Comparison of ENCODE assay signal across 8 cellular contexts in the genomic region with DNA sequence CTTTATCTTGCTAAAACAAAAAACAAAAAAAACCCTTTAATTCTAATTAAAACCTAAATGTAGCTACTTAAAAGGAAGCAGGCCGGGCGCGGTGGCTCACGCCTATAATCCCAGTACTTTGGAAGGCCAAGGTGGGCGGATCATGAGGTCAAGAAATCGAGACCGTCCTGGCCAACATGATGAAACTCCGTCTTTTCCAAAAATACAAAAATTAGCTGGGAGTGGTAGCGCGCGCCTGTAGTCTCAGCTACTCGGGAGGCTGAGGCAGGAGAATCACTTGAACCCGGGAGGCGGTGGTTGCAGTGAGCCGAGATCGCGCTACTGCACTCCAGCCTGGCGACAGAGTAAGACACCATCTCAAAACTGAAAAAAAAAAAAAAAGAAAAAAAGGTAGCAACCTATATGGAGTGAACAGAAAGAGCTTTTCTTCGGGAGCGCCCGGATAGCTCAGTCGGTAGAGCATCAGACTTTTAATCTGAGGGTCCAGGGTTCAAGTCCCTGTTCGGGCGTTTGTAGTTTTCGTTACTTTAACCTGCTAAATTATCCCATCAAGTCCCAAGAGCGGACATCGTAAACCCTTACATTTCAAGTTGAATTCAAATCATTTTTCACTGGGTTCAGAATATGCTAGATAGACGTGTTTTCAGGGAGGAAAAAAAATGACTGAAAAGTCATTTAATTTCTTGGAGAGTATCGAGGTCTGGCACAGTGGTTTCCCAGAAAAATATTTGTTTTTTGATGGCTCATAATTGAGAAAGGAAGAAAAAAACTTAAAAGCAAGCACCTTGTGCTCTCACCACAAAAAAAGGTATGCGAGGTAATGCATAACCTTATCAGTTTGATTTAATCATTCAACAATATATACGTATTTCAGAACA. TPM values are rescaled to one million over a fixed set of nuclear protein-coding genes. Genes with fewer than 3 reads are reported as not detected.
DNase-seq lines count a peak whose midpoint lies in the region; ATAC-seq and TF ChIP-seq lines count a peak whose summit lies in the region.

No MANE protein-coding gene starts in this region.

- intact Hi-C loops in activated T-helper 2 cell treated with anti-CD3 and anti-CD28 coated beads, Interferon-gamma antibody, Interleukin-2, Interleukin-4, amounts not matched to agents 10 μg/mL and 5 μg/mL and 100 μg/mL, durations not matched to agents 14 hours and 24 hours and 36 hours (cut with micrococcal nuclease), result loop anchor here (1.0 kb wide), 2 partner anchors 11 to 95 kb away; a partner anchor contains a TSS

- peak overlapping the region; percentile 73 for H3K4me2 ChIP-seq in GM23338
- peak overlapping the region; percentile 82 for H3K4me2 ChIP-seq in Karpas-422 (ENCODE audit: low read depth, low read length, poor library complexity, severe bottlenecking)

- H3K4me3 ChIP-seq in GM23338, result peak overlapping the region; percentile 59
- H3K4me3 ChIP-seq in Karpas-422 (ENCODE audit: low read length), result peak overlapping the region; percentile 68
- peak overlapping the region; percentile 40 to 63 (median 50) for H3K4me3 ChIP-seq in Peyer's patch

- H3K27me3 ChIP-seq in GM23338 (ENCODE audit: insufficient read depth) (no peaks in the 10 kb centered on the region), Karpas-422 (ENCODE audit: low read length) (no peaks in the 10 kb centered on the region), Peyer's patch (no peaks in the 10 kb centered on the region)

- H2AFZ ChIP-seq in GM23338, result peak overlapping the region; percentile 5; the same call in 1 of the 2 replicates
- peak overlapping the region; percentile 61 for H2AFZ ChIP-seq in Karpas-422 (ENCODE audit: low read length)

- peak overlapping the region; percentile 64 for H3K9ac ChIP-seq in Karpas-422 (ENCODE audit: low read length)

- TF ChIP-seq POLR2A in Peyer's patch (IDR thresholded peaks at IDR 0.05), result no peak

- peak; percentile 84 for ATAC-seq in GM23338

- no peaks in the 10 kb centered on the region for H3F3A ChIP-seq in GM23338 (replicated peaks; ENCODE audit: low read depth)

- H3K27ac Mint-ChIP-seq in GM23338, result peak overlapping the region; percentile 97
- H3K27ac Mint-ChIP-seq in activated T-helper 2 cell treated with anti-CD3 and anti-CD28 coated beads, Interferon-gamma antibody, Interleukin-2, Interleukin-4, amounts not matched to agents 10 μg/mL and 5 μg/mL and 100 μg/mL, durations not matched to agents 14 hours and 24 hours and 36 hours, result peak overlapping the region; percentile 97
- peak overlapping the region; percentile 1 for H3K27ac Mint-ChIP-seq in neural crest cell (ENCODE audit: unreplicated experiment)

- H3K79me2 ChIP-seq in GM23338 (replicated peaks; ENCODE audit: insufficient read depth), result no peaks in the 10 kb centered on the region
- no peaks in the 10 kb centered on the region for H3K79me2 ChIP-seq in Karpas-422 (ENCODE audit: low read length)

- peaks cover 7% of the 10 kb centered on the region; the same call in 2 of the 3 replicates for H3K9me3 Mint-ChIP-seq in GM23338
- H3K9me3 Mint-ChIP-seq in activated T-helper 2 cell treated with anti-CD3 and anti-CD28 coated beads, Interferon-gamma antibody, Interleukin-2, Interleukin-4, amounts not matched to agents 10 μg/mL and 5 μg/mL and 100 μg/mL, durations not matched to agents 14 hours and 24 hours and 36 hours, result no peaks in the 10 kb centered on the region
- H3K9me3 Mint-ChIP-seq in neural crest cell, result no peaks in the 10 kb centered on the region

- H3K9me2 ChIP-seq in GM23338 (ENCODE audit: insufficient read depth), result no peaks in the 10 kb centered on the region
- H3K9me2 ChIP-seq in Karpas-422 (replicated peaks; ENCODE audit: insufficient read depth, low read length), result no peaks in the 10 kb centered on the region

- H3K4me1 ChIP-seq in GM23338 (ENCODE audit: insufficient read depth), result no peaks in the 10 kb centered on the region; the same call in 1 of the 2 replicates
- H3K4me1 ChIP-seq in Karpas-422 (ENCODE audit: low read length), result peaks cover 19% of the 10 kb centered on the region
- peaks cover 0 to 5% (median 2%) of the 10 kb centered on the region in 4 donors for H3K4me1 ChIP-seq in Peyer's patch

- peak overlapping the region; percentile 88 for H3K4me3 Mint-ChIP-seq in GM23338
- peak overlapping the region; percentile 87 for H3K4me3 Mint-ChIP-seq in activated T-helper 2 cell treated with anti-CD3 and anti-CD28 coated beads, Interferon-gamma antibody, Interleukin-2, Interleukin-4, amounts not matched to agents 10 μg/mL and 5 μg/mL and 100 μg/mL, durations not matched to agents 14 hours and 24 hours and 36 hours (ENCODE audit: low read depth)
- H3K4me3 Mint-ChIP-seq in neural crest cell, result peak overlapping the region; percentile 96

- H3K27me3 Mint-ChIP-seq in GM23338 (ENCODE audit: insufficient read depth, low read depth, poor library complexity), result peaks cover 25% of the 10 kb centered on the region
- H3K27me3 Mint-ChIP-seq in activated T-helper 2 cell treated with anti-CD3 and anti-CD28 coated beads, Interferon-gamma antibody, Interleukin-2, Interleukin-4, amounts not matched to agents 10 μg/mL and 5 μg/mL and 100 μg/mL, durations not matched to agents 14 hours and 24 hours and 36 hours (ENCODE audit: low read depth), result peaks cover 2% of the 10 kb centered on the region
- peaks cover 21% of the 10 kb centered on the region for H3K27me3 Mint-ChIP-seq in neural crest cell (ENCODE audit: low read depth)

- H3K36me3 Mint-ChIP-seq in GM23338 (ENCODE audit: low read depth) (peaks cover 3% of the 10 kb centered on the region; the same call in 2 of the 3 replicates), neural crest cell (ENCODE audit: low read depth) (peaks cover 12% of the 10 kb centered on the region)
- no peaks in the 10 kb centered on the region for H3K36me3 Mint-ChIP-seq in activated T-helper 2 cell treated with anti-CD3 and anti-CD28 coated beads, Interferon-gamma antibody, Interleukin-2, Interleukin-4, amounts not matched to agents 10 μg/mL and 5 μg/mL and 100 μg/mL, durations not matched to agents 14 hours and 24 hours and 36 hours (ENCODE audit: low read depth)

- no peaks in the 10 kb centered on the region for H4K20me1 ChIP-seq in GM23338 (replicated peaks; ENCODE audit: insufficient read depth)
- no peaks in the 10 kb centered on the region for H4K20me1 ChIP-seq in Karpas-422 (ENCODE audit: insufficient read depth, low read depth, low read length)

- no peak for TF ChIP-seq CTCF in GM23338 (conservative IDR thresholded peaks at IDR 0.05; ENCODE audit: low read depth in 2 of 2)
- peak in 1 of 6 experiments; percentile 13 for TF ChIP-seq CTCF in Peyer's patch (IDR thresholded peaks at IDR 0.05)
- no peak for TF ChIP-seq CTCF in neural crest cell (conservative IDR thresholded peaks at IDR 0.05)

- peaks cover 11% of the 10 kb centered on the region; the same call in 2 of the 3 replicates for H3K4me1 Mint-ChIP-seq in GM23338
- peaks cover 31% of the 10 kb centered on the region for H3K4me1 Mint-ChIP-seq in activated T-helper 2 cell treated with anti-CD3 and anti-CD28 coated beads, Interferon-gamma antibody, Interleukin-2, Interleukin-4, amounts not matched to agents 10 μg/mL and 5 μg/mL and 100 μg/mL, durations not matched to agents 14 hours and 24 hours and 36 hours (ENCODE audit: low read depth)
- H3K4me1 Mint-ChIP-seq in neural crest cell, result peaks cover 35% of the 10 kb centered on the region

- H3K27ac ChIP-seq in GM23338 (ENCODE audit: low read depth) (peak overlapping the region; percentile 35), Karpas-422 (ENCODE audit: low read length) (peak overlapping the region; percentile 85), Peyer's patch (peak overlapping the region; percentile 78 to 89 (median 82))

- peak; percentile 94 for DNase-seq in DMS153 treated with DMSO at 0.1 percent for 48 hours (lab: John Stamatoyannopoulos, UW; ENCODE audit: unreplicated experiment)
- peak; percentile 90 for DNase-seq in GM23338 (ENCODE audit: low spot score)
- peak; percentile 96 for DNase-seq in Karpas-422
- peak in 2 of 3 donors; percentile 67 to 88 for DNase-seq in Peyer's patch
- peak; percentile 73 for DNase-seq in activated T-helper 2 cell treated with anti-CD3 and anti-CD28 coated beads, Interferon-gamma antibody, Interleukin-2, Interleukin-4, amounts not matched to agents 10 μg/mL and 5 μg/mL and 100 μg/mL, durations not matched to agents 14 hours and 24 hours and 36 hours (ENCODE audit: low spot score)
- peak; percentile 88 for DNase-seq in fibroblast of the conjunctiva (ENCODE audit: low read depth)
- peak; percentile 81 for DNase-seq in neural crest cell (ENCODE audit: low read depth, low spot score)
- peak; percentile 97 for DNase-seq in superior temporal gyrus (ENCODE audit: extremely low spot score)

- H3K36me3 ChIP-seq in GM23338 (ENCODE audit: insufficient read depth) (no peaks in the 10 kb centered on the region), Karpas-422 (ENCODE audit: insufficient read depth, low read length) (no peaks in the 10 kb centered on the region), Peyer's patch (no peaks in the 10 kb centered on the region)

- H3K9me3 ChIP-seq in Karpas-422 (ENCODE audit: low read length) (no peaks in the 10 kb centered on the region), Peyer's patch (no peaks in the 10 kb centered on the region)

TF ChIP-seq in GM23338, 12 proteins besides CTCF, POLR2A, EP300 and RAD21 (continues in another document):
- TF ChIP-seq CREB1 (CRISPR knock-in tag; IDR thresholded peaks at IDR 0.05; ENCODE audit: low read depth) (no peak), EZH2 (IDR thresholded peaks at IDR 0.05; ENCODE audit: low read depth, unreplicated experiment) (no peak)

RNA-seq across cellular contexts. Expression of a gene that starts 9.9 kb away (rescaled TPM):
- 56.1 and 63.9 TPM in 2 replicates for total RNA-seq in GM23338 (2014; rRNA removed; shearing (Covaris generic))
- polyA plus RNA-seq in GM23338 (2016; fragmentation: Nextera tagmentation; extraction: Ambion mirVana), result 22.7 and 24.8 TPM in 2 replicates
- 73.7 and 96.9 TPM in 2 replicates for total RNA-seq in Karpas-422 (2014; rRNA removed; shearing (Covaris generic); ENCODE audit: low replicate concordance)
- total RNA-seq in Peyer's patch (100 to 1,000 TPM in 3 of 4 donors, 10 to 100 TPM in 1; 83.0 to 227 (median 125) TPM), neural crest cell (92.5 and 98.2 TPM in 2 replicates)
- total RNA-seq in activated T-helper 2 cell treated with anti-CD3 and anti-CD28 coated beads, Interferon-gamma antibody, Interleukin-2, Interleukin-4, amounts not matched to agents 10 μg/mL and 5 μg/mL and 100 μg/mL, durations not matched to agents 14 hours and 24 hours and 36 hours, result 74.5 and 79.1 TPM in 2 replicates

RNA-seq across cellular contexts. Expression of a gene that starts 11.7 kb away (rescaled TPM):
- 17.4 and 19.0 TPM in 2 replicates for total RNA-seq in GM23338 (2014; rRNA removed; shearing (Covaris generic))
- polyA plus RNA-seq in GM23338 (2016; fragmentation: Nextera tagmentation; extraction: Ambion mirVana), result 4.8 TPM in 2 replicates
- total RNA-seq in Karpas-422 (2014; rRNA removed; shearing (Covaris generic); ENCODE audit: low replicate concordance), result 4.2 and 4.5 TPM in 2 replicates
- total RNA-seq in Peyer's patch (100 to 1,000 TPM in 3 of 4 donors, 10 to 100 TPM in 1; 68.5 to 162 (median 134) TPM), neural crest cell (70.5 and 71.7 TPM in 2 replicates)
- total RNA-seq in activated T-helper 2 cell treated with anti-CD3 and anti-CD28 coated beads, Interferon-gamma antibody, Interleukin-2, Interleukin-4, amounts not matched to agents 10 μg/mL and 5 μg/mL and 100 μg/mL, durations not matched to agents 14 hours and 24 hours and 36 hours, result 16.9 and 18.5 TPM in 2 replicates

Comparison
In these comparisons a context has a peak if more than half of its experiments do, and no peak if none do; other contexts are left out.
1. Peak in every context shown above with its lines: DNase-seq, ATAC-seq, H3K4me3 ChIP-seq and H3K27ac ChIP-seq.
2. H3K27ac ChIP-seq: peak in every context shown above with its lines; median percentile 85 in Karpas-422; 82 in Peyer's patch; 35 in GM23338.
3. H3K27ac Mint-ChIP-seq: peak in every context shown above with its lines; median percentile 97 in GM23338; 97 in activated T-helper 2 cell treated with anti-CD3 and anti-CD28 coated beads, Interferon-gamma antibody, Interleukin-2, Interleukin-4, amounts not matched to agents 10 μg/mL and 5 μg/mL and 100 μg/mL, durations not matched to agents 14 hours and 24 hours and 36 hours; 1 in neural crest cell.